In genomic region chr2:134262666-134263065, GRCh38 we compare ENCODE assay signal across 15 cellular contexts. TPM values are rescaled to one million over a fixed set of nuclear protein-coding genes. Genes with fewer than 3 reads are reported as not detected.
DNase-seq lines count a peak whose midpoint lies in the region; ATAC-seq, FAIRE-seq and TF ChIP-seq lines count a peak whose summit lies in the region.
"Had no signal": no experiment of that assay in that cellular context is flagged by ENCODE, and none has a peak within 500 bp of the region (broad histone marks: within the 10 kb centered on the region; RNA-seq: fewer than 3 reads in every experiment).

No MANE protein-coding gene starts in this region.

- ATAC-seq in activated T-cell treated with anti-CD3 and anti-CD28 coated beads, Interleukin-2, amount 50 U/mL, for 72 hours (replicated peaks in 1 of 2) = no peak
- ATAC-seq in HG02571 (IDR thresholded peaks at IDR 0.05; ENCODE audit: unreplicated experiment) (peak; percentile 47), HG03565 (IDR thresholded peaks at IDR 0.05; ENCODE audit: unreplicated experiment) (peak; percentile 42)
- ATAC-seq: activated CD4-positive, alpha-beta T cell treated with anti-CD3 and anti-CD28 coated beads for 36 hours; left lobe of liver had no signal

- peak overlapping the region in 1 of 2 donors; percentile 53 for H3K27ac ChIP-seq in small intestine (ENCODE audit: low read depth in 1 of 2, low read length in 1 of 2)
- H3K27ac ChIP-seq: RWPE1 had no signal

- no peaks in the 10 kb centered on the region for H3K27me3 Mint-ChIP-seq in activated T-cell treated with anti-CD3 and anti-CD28 coated beads, Interleukin-2, amount 50 U/mL, for 24 hours
- no peaks in the 10 kb centered on the region for H3K27me3 Mint-ChIP-seq in activated T-cell treated with anti-CD3 and anti-CD28 coated beads, Interleukin-2, amount 50 U/mL, for 72 hours (ENCODE audit: low read depth)
- H3K27me3 Mint-ChIP-seq in type B pancreatic cell = no peaks in the 10 kb centered on the region
- H3K27me3 Mint-ChIP-seq: activated CD4-positive, alpha-beta T cell treated with anti-CD3 and anti-CD28 coated beads for 36 hours had no signal

- 81 to 87% (median 84%) methylated on average over 2 of the region's 2 CpGs for WGBS in small intestine, 3 donors

- no peak for FAIRE-seq in small intestine (lab: Jason Lieb, UNC)
- FAIRE-seq: astrocyte had no signal

- H3K4me3 ChIP-seq in small intestine (ENCODE audit: low read depth in 1 of 2, low read length in 2 of 2) = no peak overlapping the region

- peaks cover 9 to 20% of the 10 kb centered on the region in 2 donors for H3K4me1 ChIP-seq in small intestine (ENCODE audit: control insufficient read depth in 2 of 2, insufficient read depth in 1 of 2, low read depth in 1 of 2, low read length in 1 of 2)

- DNase-seq in activated T-cell treated with anti-CD3 and anti-CD28 coated beads, Interleukin-2, amount 50 U/mL, for 24 hours = no peak
- no peak for DNase-seq in activated T-cell treated with anti-CD3 and anti-CD28 coated beads, Interleukin-2, amount 50 U/mL, for 72 hours
- DNase-seq in small intestine (peak; percentile 34), type B pancreatic cell (ENCODE audit: extremely low spot score, unreplicated experiment) (no peak)
- DNase-seq in activated CD4-positive, alpha-beta T cell treated with anti-CD3 and anti-CD28 coated beads for 4 hours = no peak
- DNase-seq in stimulated activated CD4-positive, alpha-beta T cell treated with anti-CD3 and anti-CD28 coated beads, Interleukin-2, amount 100 ng/mL, for 24 hours = no peak
- DNase-seq: 8988T; activated CD4-positive, alpha-beta T cell treated with anti-CD3 and anti-CD28 coated beads for 36 hours; GDM1; NCI-H1436 treated with DMSO at 0.1 percent for 48 hours had no signal

- no peaks in the 10 kb centered on the region for H3K27me3 ChIP-seq in small intestine (ENCODE audit: control insufficient read depth in 2 of 2, insufficient read depth in 2 of 2, low read length in 2 of 2)

- H3K4me1 Mint-ChIP-seq in activated T-cell treated with anti-CD3 and anti-CD28 coated beads, Interleukin-2, amount 50 U/mL, for 24 hours (ENCODE audit: low read depth) = peaks cover 69% of the 10 kb centered on the region
- peaks cover 57% of the 10 kb centered on the region for H3K4me1 Mint-ChIP-seq in activated T-cell treated with anti-CD3 and anti-CD28 coated beads, Interleukin-2, amount 50 U/mL, for 72 hours (ENCODE audit: low read depth)
- H3K4me1 Mint-ChIP-seq in type B pancreatic cell (ENCODE audit: unreplicated experiment) = peaks cover 16% of the 10 kb centered on the region

- H3K36me3 ChIP-seq in small intestine (ENCODE audit: control insufficient read depth in 2 of 2, insufficient read depth in 2 of 2, low read length in 2 of 2) = peaks cover 0 to 2% of the 10 kb centered on the region in 2 donors

- H3K36me3 Mint-ChIP-seq in activated T-cell treated with anti-CD3 and anti-CD28 coated beads, Interleukin-2, amount 50 U/mL, for 24 hours (ENCODE audit: low read depth) = peaks cover 27% of the 10 kb centered on the region
- no peaks in the 10 kb centered on the region for H3K36me3 Mint-ChIP-seq in activated T-cell treated with anti-CD3 and anti-CD28 coated beads, Interleukin-2, amount 50 U/mL, for 72 hours (ENCODE audit: insufficient read depth in 2 of 2)
- no peaks in the 10 kb centered on the region for H3K36me3 Mint-ChIP-seq in type B pancreatic cell

- H3K27ac Mint-ChIP-seq in activated T-cell treated with anti-CD3 and anti-CD28 coated beads, Interleukin-2, amount 50 U/mL, for 24 hours = peak overlapping the region; percentile 50
- H3K27ac Mint-ChIP-seq in activated T-cell treated with anti-CD3 and anti-CD28 coated beads, Interleukin-2, amount 50 U/mL, for 72 hours = no peak overlapping the region
- H3K27ac Mint-ChIP-seq in type B pancreatic cell = no peak overlapping the region
- H3K27ac Mint-ChIP-seq: activated CD4-positive, alpha-beta T cell treated with anti-CD3 and anti-CD28 coated beads for 36 hours had no signal

- H3K9me3 Mint-ChIP-seq in activated T-cell treated with anti-CD3 and anti-CD28 coated beads, Interleukin-2, amount 50 U/mL, for 24 hours = no peaks in the 10 kb centered on the region
- no peaks in the 10 kb centered on the region for H3K9me3 Mint-ChIP-seq in activated T-cell treated with anti-CD3 and anti-CD28 coated beads, Interleukin-2, amount 50 U/mL, for 72 hours
- no peaks in the 10 kb centered on the region for H3K9me3 Mint-ChIP-seq in type B pancreatic cell

- no peak for TF ChIP-seq CTCF in type B pancreatic cell (conservative IDR thresholded peaks at IDR 0.05)

- H3K4me3 Mint-ChIP-seq in activated T-cell treated with anti-CD3 and anti-CD28 coated beads, Interleukin-2, amount 50 U/mL, for 24 hours = no peak overlapping the region
- no peak overlapping the region for H3K4me3 Mint-ChIP-seq in activated T-cell treated with anti-CD3 and anti-CD28 coated beads, Interleukin-2, amount 50 U/mL, for 72 hours
- no peak overlapping the region for H3K4me3 Mint-ChIP-seq in type B pancreatic cell
- H3K4me3 Mint-ChIP-seq: activated CD4-positive, alpha-beta T cell treated with anti-CD3 and anti-CD28 coated beads for 36 hours had no signal

- no peaks in the 10 kb centered on the region for H3K9me3 ChIP-seq in small intestine (ENCODE audit: control insufficient read depth, low read depth)

RNA-seq across cellular contexts. Expression of gene MGAT5, which starts 8.8 kb away (rescaled TPM):
- total RNA-seq in activated T-cell treated with anti-CD3 and anti-CD28 coated beads, Interleukin-2, amount 50 U/mL, for 72 hours = 10 to 100 TPM; 10.9 to 16.2 TPM
- polyA plus RNA-seq in small intestine = 10 to 100 TPM in 1 of 3 donors, 1 to 10 TPM in 2; 5.6 to 27.4 (median 7.3) TPM
- total RNA-seq in type B pancreatic cell (ENCODE audit: low replicate concordance) = 33.3 and 37.2 TPM in 2 replicates

Comparison
In these comparisons a context has a peak if more than half of its experiments do, and no peak if none do; other contexts are left out.
1. ATAC-seq: peak in HG02571 (single experiment) and HG03565 (single experiment); none in activated T-cell treated with anti-CD3 and anti-CD28 coated beads, Interleukin-2, amount 50 U/mL, for 72 hours (0 of 2).